Comparison of ENCODE assay signal across 13 cellular contexts in genomic region chr12:114932806-114933205, GRCh38.
DNase-seq lines count a peak whose midpoint lies in the region; ATAC-seq and TF ChIP-seq lines count a peak whose summit lies in the region.
"Had no signal": no experiment of that assay in that cellular context is flagged by ENCODE, and none has a peak within 500 bp of the region (broad histone marks: within the 10 kb centered on the region; RNA-seq: fewer than 3 reads in every experiment).

No MANE protein-coding gene starts in this region.

- peak overlapping the region in 4 of 5 donors; percentile 68 to 91 (median 76) for H3K27ac ChIP-seq in adrenal gland
- H3K27ac ChIP-seq: BLaER1 treated with 17β-estradiol and CSF1 and Interleukin-3, amounts not matched to agents 10 nM and 100 nM had no signal

- H3K4me2 ChIP-seq in skeletal muscle satellite cell (ENCODE audit: low read length): no peak overlapping the region
- H3K4me2 ChIP-seq: BLaER1 treated with 17β-estradiol and CSF1 and Interleukin-3, amounts not matched to agents 10 nM and 100 nM had no signal

- H3K36me3 ChIP-seq in adrenal gland (replicated peaks in 1 of 2) (no peaks in the 10 kb centered on the region), skeletal muscle satellite cell (ENCODE audit: insufficient read depth, low read length) (no peaks in the 10 kb centered on the region)
- H3K36me3 ChIP-seq: BLaER1 treated with 17β-estradiol and CSF1 and Interleukin-3, amounts not matched to agents 10 nM and 100 nM had no signal

- H3K27me3 ChIP-seq in adrenal gland: no peaks in the 10 kb centered on the region
- H3K27me3 ChIP-seq in skeletal muscle satellite cell (ENCODE audit: control insufficient read depth, insufficient read depth, low read length): no peaks in the 10 kb centered on the region
- H3K27me3 ChIP-seq: BLaER1 treated with 17β-estradiol and CSF1 and Interleukin-3, amounts not matched to agents 10 nM and 100 nM had no signal

- H3K4me3 ChIP-seq in adrenal gland (no peak overlapping the region), skeletal muscle satellite cell (ENCODE audit: low read length) (no peak overlapping the region)
- H3K4me3 ChIP-seq: BLaER1 treated with 17β-estradiol and CSF1 and Interleukin-3, amounts not matched to agents 10 nM and 100 nM had no signal

- TF ChIP-seq POLR2A in adrenal gland (IDR thresholded peaks at IDR 0.05): no peak

- H3K9me3 ChIP-seq in adrenal gland (replicated peaks in 1 of 3) (no peaks in the 10 kb centered on the region), skeletal muscle satellite cell (replicated peaks; ENCODE audit: low read length) (no peaks in the 10 kb centered on the region)

- H3K4me1 ChIP-seq in adrenal gland (replicated peaks in 1 of 2): peaks cover 0 to 14% of the 10 kb centered on the region in 2 donors
- H3K4me1 ChIP-seq in skeletal muscle satellite cell (ENCODE audit: control insufficient read depth, insufficient read depth, low read length): peaks cover 34% of the 10 kb centered on the region
- H3K4me1 ChIP-seq: BLaER1 treated with 17β-estradiol and CSF1 and Interleukin-3, amounts not matched to agents 10 nM and 100 nM had no signal

- H3K9ac ChIP-seq in skeletal muscle satellite cell (ENCODE audit: low read depth, low read length): peak overlapping the region; percentile 30
- H3K9ac ChIP-seq: BLaER1 treated with 17β-estradiol and CSF1 and Interleukin-3, amounts not matched to agents 10 nM and 100 nM had no signal

- intact Hi-C loops in adrenal gland (cut with DNase I) (no loop called here), posterior cingulate gyrus (cut with DNase I) (no loop called here)

- WGBS in adrenal gland, 4 donors: 42 to 61% (median 52%) methylated on average over 2 to 3 of the region's 3 CpGs

- ATAC-seq in GM21529 (IDR thresholded peaks at IDR 0.05; ENCODE audit: unreplicated experiment): no peak

- DNase-seq in ELR (ENCODE audit: low read depth) (peak; percentile 26), M059J (ENCODE audit: low read depth) (peak; percentile 40), adrenal gland (no peak), GF-D8 (lab: John Stamatoyannopoulos, UW) (no peak), posterior cingulate gyrus (no peak), NCI-H2196 (lab: John Stamatoyannopoulos, UW; ENCODE audit: unreplicated experiment) (no peak)
- DNase-seq: AML-193; CD4-positive, alpha-beta T cell; DMS79; KG1 had no signal

- no peak for TF ChIP-seq CTCF in adrenal gland (IDR thresholded peaks at IDR 0.05)

Comparison
In these comparisons a context has a peak if more than half of its experiments do, and no peak if none do; other contexts are left out.
1. DNase-seq: peak in ELR (single experiment) and M059J (single experiment); none in adrenal gland (0 of 7), GF-D8 (single experiment), posterior cingulate gyrus (0 of 10) and NCI-H2196 (single experiment).